ENCODE assay signal across 11 cellular contexts in the genomic region with DNA sequence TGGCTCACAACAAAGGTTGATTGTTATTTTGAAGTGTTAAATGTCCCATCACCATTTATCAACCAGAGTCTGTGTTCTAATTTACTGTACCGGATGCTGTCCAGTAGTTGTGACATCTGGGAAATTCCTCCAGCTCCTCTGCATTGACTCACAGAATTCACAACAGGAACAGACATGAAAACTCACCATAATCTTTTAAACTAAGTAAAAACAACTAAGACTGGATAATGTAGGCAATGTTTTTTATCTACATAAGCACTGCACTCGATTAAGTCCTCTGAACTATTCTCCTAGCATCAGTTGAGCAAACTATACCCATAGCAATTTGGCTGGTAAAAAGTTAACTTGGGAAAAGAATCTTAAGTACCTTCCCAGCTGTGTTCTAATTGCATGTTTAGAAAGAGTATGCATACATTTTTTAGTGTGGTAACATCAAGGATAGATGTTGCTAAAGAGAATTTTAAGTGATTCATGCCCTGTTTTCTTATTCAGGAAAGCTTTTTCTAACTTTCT. TPM values are rescaled to one million over a fixed set of nuclear protein-coding genes. Genes with fewer than 3 reads are reported as not detected.
DNase-seq lines count a peak whose midpoint lies in the region; ATAC-seq, FAIRE-seq and TF ChIP-seq lines count a peak whose summit lies in the region.
"Had no signal": no experiment of that assay in that cellular context is flagged by ENCODE, and none has a peak within 500 bp of the region (broad histone marks: within the 10 kb centered on the region; RNA-seq: fewer than 3 reads in every experiment).

No MANE protein-coding gene starts in this region.

- intact Hi-C loops in heart right ventricle (cut with DNase I) (no loop called here), cardiac septum (cut with DNase I) (no loop called here), lower leg skin (cut with DNase I; ENCODE audit: low total_unique reads) (no loop called here)

- H3K9me3 ChIP-seq in heart right ventricle (peaks cover 0 to 6% (median 0%) of the 10 kb centered on the region in 11 donors), keratinocyte (ENCODE audit: control insufficient read depth, low read depth, low read length) (no peaks in the 10 kb centered on the region)
- H3K9me3 ChIP-seq: BLaER1 treated with 17β-estradiol and CSF1 and Interleukin-3, amounts not matched to agents 10 nM and 100 nM had no signal

- H3K9ac ChIP-seq in keratinocyte (ENCODE audit: control insufficient read depth, extremely low read depth, insufficient read depth, low read length): peak overlapping the region; percentile 86
- H3K9ac ChIP-seq: BLaER1 treated with 17β-estradiol and CSF1 and Interleukin-3, amounts not matched to agents 10 nM and 100 nM had no signal

- no peaks in the 10 kb centered on the region for H4K20me1 ChIP-seq in keratinocyte (ENCODE audit: control insufficient read depth, extremely low read depth, insufficient read depth, low read length)
- H4K20me1 ChIP-seq: BLaER1 treated with 17β-estradiol and CSF1 and Interleukin-3, amounts not matched to agents 10 nM and 100 nM had no signal

- H3K27me3 ChIP-seq in heart right ventricle (no peaks in the 10 kb centered on the region), keratinocyte (ENCODE audit: control insufficient read depth, extremely low read depth, insufficient read depth, low read length) (no peaks in the 10 kb centered on the region)
- H3K27me3 ChIP-seq: BLaER1 treated with 17β-estradiol and CSF1 and Interleukin-3, amounts not matched to agents 10 nM and 100 nM had no signal

- H3K36me3 ChIP-seq in heart right ventricle (no peaks in the 10 kb centered on the region), keratinocyte (ENCODE audit: control insufficient read depth in 2 of 2, extremely low read depth in 1 of 2, insufficient read depth in 2 of 2, low read length in 2 of 2) (no peaks in the 10 kb centered on the region)
- H3K36me3 ChIP-seq: BLaER1 treated with 17β-estradiol and CSF1 and Interleukin-3, amounts not matched to agents 10 nM and 100 nM had no signal

- H3K27ac ChIP-seq in heart right ventricle (peak overlapping the region in 6 of 10 donors; percentile 37 to 82 (median 49)), keratinocyte (ENCODE audit: control insufficient read depth, insufficient read depth, low read length) (peak overlapping the region; percentile 94)
- H3K27ac ChIP-seq: BLaER1 treated with 17β-estradiol and CSF1 and Interleukin-3, amounts not matched to agents 10 nM and 100 nM had no signal

- WGBS in heart right ventricle, 2 donors: 43 to 44% methylated on average over 2 of the region's 2 CpGs
- WGBS in lower leg skin, 2 donors: 24 to 25% methylated on average over 2 of the region's 2 CpGs

- H3K79me2 ChIP-seq in keratinocyte (ENCODE audit: control insufficient read depth, insufficient read depth, low read length): no peaks in the 10 kb centered on the region

- H3K4me1 ChIP-seq in heart right ventricle (peaks cover 0 to 32% (median 9%) of the 10 kb centered on the region in 9 donors), keratinocyte (ENCODE audit: control insufficient read depth, extremely low read depth, insufficient read depth, low read length) (peaks cover 23% of the 10 kb centered on the region)

- H2AFZ ChIP-seq in keratinocyte (ENCODE audit: control insufficient read depth, low read length): no peak overlapping the region

- no peak for TF ChIP-seq POLR2A in lower leg skin (IDR thresholded peaks at IDR 0.05)

- DNase-seq in heart right ventricle (no peak), cardiac septum (ENCODE audit: low spot score) (no peak), amniotic stem cell (lab: John Stamatoyannopoulos, UW) (peak; percentile 29), keratinocyte (ENCODE audit: low read depth, low spot score) (peak; percentile 84), urothelium cell line (ENCODE audit: low spot score) (peak; percentile 29), lower leg skin (ENCODE audit: low spot score in 2 of 2) (no peak), NAMALWA (ENCODE audit: low spot score) (no peak)
- DNase-seq: effector CD8-positive, alpha-beta T cell had no signal

- ATAC-seq in heart right ventricle (peak in 3 of 8 donors; percentile 42 to 57 (median 50)), HG03159 (IDR thresholded peaks at IDR 0.05; ENCODE audit: unreplicated experiment) (no peak)

- no peak overlapping the region for H3K4me3 ChIP-seq in heart right ventricle
- H3K4me3 ChIP-seq in keratinocyte (ENCODE audit: control insufficient read depth in 2 of 3, extremely low read depth in 1 of 3, insufficient read depth in 2 of 3, low read depth in 1 of 3, low read length in 3 of 3): peak overlapping the region in 2 of 3 experiments; percentile 1 to 6
- H3K4me3 ChIP-seq in lower leg skin (ENCODE audit: low read depth, poor library complexity, severe bottlenecking): no peak overlapping the region
- H3K4me3 ChIP-seq: BLaER1 treated with 17β-estradiol and CSF1 and Interleukin-3, amounts not matched to agents 10 nM and 100 nM had no signal

- FAIRE-seq in keratinocyte (lab: Jason Lieb, UNC) (peak; percentile 94), urothelium cell line (lab: Jason Lieb, UNC) (no peak)
- FAIRE-seq: GM18507 had no signal

- dilution Hi-C loops in keratinocyte (cut with MboI; ENCODE audit: extremely low pct_ligation_motif_present, low sequenced_read_pairs): no loop called here

- TF ChIP-seq CTCF in heart right ventricle (IDR thresholded peaks at IDR 0.05): no peak
- no peak for TF ChIP-seq CTCF in keratinocyte (optimal IDR thresholded peaks at IDR 0.05 in 1 of 3, IDR thresholded peaks at IDR 0.05 in 1 of 3, conservative IDR thresholded peaks at IDR 0.05 in 1 of 3; ENCODE audit: extremely low read depth in 1 of 3, insufficient read depth in 2 of 3, low read length in 3 of 3)
- no peak for TF ChIP-seq CTCF in lower leg skin (IDR thresholded peaks at IDR 0.05)

- peak overlapping the region; percentile 70 for H3K4me2 ChIP-seq in keratinocyte (ENCODE audit: control insufficient read depth, extremely low read depth, insufficient read depth, low read depth, low read length)

- H3K9me1 ChIP-seq in keratinocyte (ENCODE audit: control insufficient read depth, extremely low read depth, insufficient read depth, low read length): no peaks in the 10 kb centered on the region

RNA-seq across cellular contexts. Expression of a gene that starts 42.9 kb away (rescaled TPM):
- total RNA-seq in heart right ventricle: 10 to 100 TPM in 9 of 10 donors, 1 to 10 TPM in 1; 8.7 to 32.4 (median 15.9) TPM
- polyA plus RNA-seq in heart right ventricle: 10 to 100 TPM in 1 of 2 donors, 1 to 10 TPM in 1; 8.7 to 13.8 TPM
- 20.8 TPM for total RNA-seq in cardiac septum
- 178 to 277 TPM (median 204 TPM) in 3 replicates for polyA plus RNA-seq in keratinocyte
- 98.6 TPM for polyA plus RNA-seq in keratinocyte (2011; ENCODE audit: low read depth)
- 119 and 264 TPM in 2 replicates for polyA plus RNA-seq in keratinocyte (2011; cell fraction: cytosol; rRNA removed)
- polyA plus RNA-seq in keratinocyte (2011; cell fraction: nucleus; rRNA removed): 200 and 258 TPM in 2 replicates
- polyA plus RNA-seq in keratinocyte (2012; ENCODE audit: low replicate concordance): 82.0 and 167 TPM in 2 replicates
- polyA minus RNA-seq in keratinocyte: 89.3 to 345 TPM (median 245 TPM) in 3 replicates
- polyA minus RNA-seq in keratinocyte (2011; cell fraction: cytosol; rRNA and poly(A)+ RNA removed): 288 TPM
- polyA minus RNA-seq in keratinocyte (2011; cell fraction: nucleus; rRNA and poly(A)+ RNA removed): 261 and 560 TPM in 2 replicates
- total RNA-seq in lower leg skin: 10 to 100 TPM; 24.6 to 53.0 (median 36.9) TPM

RNA-seq across cellular contexts. Expression of a gene that starts 51.5 kb away (rescaled TPM):
- total RNA-seq in heart right ventricle (1 to 10 TPM in 8 of 10 donors, under 1 TPM in 2; 0.52 to 9.4 (median 2.2) TPM), cardiac septum (37.8 TPM), lower leg skin (1 to 10 TPM in 3 of 4 donors, under 1 TPM in 1; 0.46 to 4.3 (median 1.3) TPM)
- polyA plus RNA-seq in heart right ventricle (1 to 10 TPM in 1 of 2 donors, under 1 TPM in 1; 0.52 to 2.2 TPM), keratinocyte (1.6 to 3.3 TPM (median 2.0 TPM) in 3 replicates)
- polyA plus RNA-seq in keratinocyte (2011; ENCODE audit: low read depth): 0.40 TPM
- polyA plus RNA-seq in keratinocyte (2011; cell fraction: cytosol; rRNA removed): 1.8 and 3.0 TPM in 2 replicates
- polyA plus RNA-seq in keratinocyte (2011; cell fraction: nucleus; rRNA removed): 3.0 and 3.1 TPM in 2 replicates
- polyA plus RNA-seq in keratinocyte (2012; ENCODE audit: low replicate concordance): 0.80 and 0.92 TPM in 2 replicates
- 0.16 to 2.2 TPM (median 1.7 TPM) in 3 replicates for polyA minus RNA-seq in keratinocyte
- not detected for polyA minus RNA-seq in keratinocyte (2011; cell fraction: cytosol; rRNA and poly(A)+ RNA removed)
- 1.3 and 2.7 TPM in 2 replicates for polyA minus RNA-seq in keratinocyte (2011; cell fraction: nucleus; rRNA and poly(A)+ RNA removed)

Comparison
In these comparisons a context has a peak if more than half of its experiments do, and no peak if none do; other contexts are left out.
1. DNase-seq: peak in amniotic stem cell (single experiment), keratinocyte (single experiment) and urothelium cell line (single experiment); none in heart right ventricle (0 of 2), cardiac septum (single experiment), lower leg skin (0 of 2) and NAMALWA (single experiment).
2. H3K4me3 ChIP-seq: peak in keratinocyte (2 of 3); none in heart right ventricle (0 of 10) and lower leg skin (single experiment).